Comparison of ENCODE assay signal across 8 cellular contexts in genomic region chrX:51332188-51332942, GRCh38. TPM values are rescaled to one million over a fixed set of nuclear protein-coding genes. Genes with fewer than 3 reads are reported as not detected.
A peak's percentile ranks its signal among the peaks of the same experiment; 100 is the strongest.
DNase-seq lines count a peak whose midpoint lies in the region; ATAC-seq and TF ChIP-seq lines count a peak whose summit lies in the region.

NUDT10 (plus strand) TSS chrX:51332822; CDS start chrX:51332966, 144 bp downstream.

- no peak within 1 kb of the TSS for H3K27ac Mint-ChIP-seq in T-helper 1 cell treated with Interleukin-12 subunit alpha and Interleukin-12 subunit beta and Interleukin-4 antibody, amounts not matched to agents 30 μg/mL and 1 μg/mL, for 36 hours

- no peaks in the 10 kb centered on the region for H3K36me3 ChIP-seq in H7 (replicated peaks; ENCODE audit: control insufficient read depth, insufficient read depth, low read length)

- H3K9me3 Mint-ChIP-seq in T-helper 1 cell treated with Interleukin-12 subunit alpha and Interleukin-12 subunit beta and Interleukin-4 antibody, amounts not matched to agents 30 μg/mL and 1 μg/mL, for 36 hours, result no peaks in the 10 kb centered on the region

- TF ChIP-seq CTCF in GM10248 (IDR thresholded peaks at IDR 0.05; ENCODE audit: control extremely low read depth, extremely low read depth, low read depth, missing control alignments), result no peak

- H3K4me3 ChIP-seq in H7 (ENCODE audit: insufficient read depth, low read depth, low read length), result peak within 1 kb of the TSS; percentile 51

- H3K4me1 Mint-ChIP-seq in T-helper 1 cell treated with Interleukin-12 subunit alpha and Interleukin-12 subunit beta and Interleukin-4 antibody, amounts not matched to agents 30 μg/mL and 1 μg/mL, for 36 hours (ENCODE audit: low read depth), result no peaks in the 10 kb centered on the region

- ATAC-seq in left colon (peak; percentile 30), HG03025 (IDR thresholded peaks at IDR 0.05; ENCODE audit: low FRiP score, unreplicated experiment) (no peak), HG03378 (IDR thresholded peaks at IDR 0.05; ENCODE audit: unreplicated experiment) (no peak)

- peak within 1 kb of the TSS; percentile 82 for H3K4me3 Mint-ChIP-seq in T-helper 1 cell treated with Interleukin-12 subunit alpha and Interleukin-12 subunit beta and Interleukin-4 antibody, amounts not matched to agents 30 μg/mL and 1 μg/mL, for 36 hours

- POLR2A ChIA-PET in GM10248 (lab: Yijun Ruan, JAX), result no interaction called here

- H3K27me3 ChIP-seq in H7 (ENCODE audit: control insufficient read depth, insufficient read depth, low read length), result no peaks in the 10 kb centered on the region

- intact Hi-C loops in left colon (cut with DNase I, micrococcal nuclease), result no loop called here

- H3K27me3 Mint-ChIP-seq in T-helper 1 cell treated with Interleukin-12 subunit alpha and Interleukin-12 subunit beta and Interleukin-4 antibody, amounts not matched to agents 30 μg/mL and 1 μg/mL, for 36 hours (ENCODE audit: low read depth), result peaks cover 11% of the 10 kb centered on the region

- no peaks in the 10 kb centered on the region for H3K36me3 Mint-ChIP-seq in T-helper 1 cell treated with Interleukin-12 subunit alpha and Interleukin-12 subunit beta and Interleukin-4 antibody, amounts not matched to agents 30 μg/mL and 1 μg/mL, for 36 hours (ENCODE audit: low read depth)

- DNase-seq in H7, result peak; percentile 86
- DNase-seq in cerebellar nuclear complex (lab: John Stamatoyannopoulos, UW), result peak; percentile 3 to 9
- peak; percentile 24 to 31 for DNase-seq in left colon
- peak; percentile 35 for DNase-seq in stimulated activated CD4-positive, alpha-beta T cell treated with anti-CD3 and anti-CD28 coated beads, Interleukin-4, amount 100 ng/mL, for 24 hours
- DNase-seq in GM10248 (ENCODE audit: extremely low spot score), result no peak

- CTCF ChIA-PET in GM10248 (lab: Yijun Ruan, JAX), result interaction anchor here (0.6 kb wide), 1 partner anchor 284 kb away, joined by 3 read pairs; no protein-coding TSS in a partner anchor

RNA-seq across cellular contexts. Expression of gene NUDT10, which starts in this region (rescaled TPM):
- 30.3 and 31.7 TPM in 2 replicates for total RNA-seq in H7 (2014; rRNA removed; shearing (Covaris generic))
- under 1 TPM in 1 of 2 donors, not detected in 1; 0.98 TPM for total RNA-seq in left colon

Comparison
In these comparisons a context has a peak if more than half of its experiments do, and no peak if none do; other contexts are left out.
1. RNA of gene NUDT10 (total RNA-seq): 30.3 to 31.7 TPM in H7; 0.98 TPM in left colon; every median in the first group is over 10 times any median in the second.
2. Peak in DNase-seq and ATAC-seq in left colon; RNA of the gene not detected or under 1 TPM.